Comparison of ENCODE assay signal across 8 cellular contexts in the genomic region with DNA sequence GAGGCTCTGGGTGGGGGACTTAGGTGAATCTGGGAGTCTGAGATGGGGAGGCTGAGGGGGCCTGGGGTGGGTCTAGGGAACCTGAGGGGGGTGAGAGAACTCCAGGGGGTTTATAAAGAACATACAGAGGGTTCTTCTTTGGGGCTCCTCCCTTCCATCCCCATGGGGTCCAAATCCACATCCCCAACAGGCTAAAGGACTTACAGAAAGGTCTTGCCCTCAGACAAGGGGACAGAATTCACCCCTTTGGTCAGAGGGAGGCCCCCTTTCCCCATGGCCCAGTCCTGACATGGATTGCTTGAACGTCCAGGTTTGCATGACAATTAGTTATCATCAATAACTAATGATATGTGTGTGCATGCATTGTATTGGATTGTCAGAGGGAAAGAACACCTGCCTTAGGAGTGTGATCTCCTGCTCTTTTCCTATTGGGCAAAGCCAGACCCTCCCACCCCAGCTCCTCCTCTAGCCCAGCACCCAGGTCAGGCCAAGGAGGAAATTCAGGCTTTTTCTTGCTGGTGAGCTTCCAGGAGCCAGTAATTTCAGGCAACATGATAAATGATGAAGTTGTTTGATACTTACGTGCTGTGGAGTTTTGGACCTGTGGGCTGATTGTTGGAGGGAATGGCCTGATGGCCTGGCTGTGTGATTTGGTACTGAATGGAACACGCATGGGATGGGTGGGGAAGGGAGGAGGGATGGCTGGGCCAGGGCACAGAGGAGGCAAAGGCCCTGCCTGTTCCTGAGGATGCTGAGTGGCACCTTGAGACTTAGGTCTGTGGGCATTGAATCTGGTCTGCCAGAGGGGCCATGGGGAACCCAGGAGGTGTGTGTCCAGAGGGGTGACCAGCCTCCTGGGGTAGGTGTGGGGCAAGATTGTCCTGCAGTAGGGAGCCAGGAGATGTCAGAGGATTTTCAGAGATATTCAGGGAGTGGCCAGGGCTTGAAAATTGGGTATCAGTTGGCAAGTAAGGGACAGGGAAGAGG. TPM values are rescaled to one million over a fixed set of nuclear protein-coding genes. Genes with fewer than 3 reads are reported as not detected.
DNase-seq lines count a peak whose midpoint lies in the region; ATAC-seq and TF ChIP-seq lines count a peak whose summit lies in the region.

No MANE protein-coding gene starts in this region.

- H3K27me3 ChIP-seq in heart right ventricle: no peaks in the 10 kb centered on the region

- no peak for ATAC-seq in heart right ventricle
- ATAC-seq in left ventricle myocardium superior: no peak
- ATAC-seq in HG02759 (IDR thresholded peaks at IDR 0.05; ENCODE audit: unreplicated experiment): no peak
- ATAC-seq in HG03457 (IDR thresholded peaks at IDR 0.05; ENCODE audit: unreplicated experiment): no peak
- ATAC-seq in HG02840 (IDR thresholded peaks at IDR 0.05; ENCODE audit: low FRiP score, unreplicated experiment): no peak

- peaks cover 0 to 27% (median 10%) of the 10 kb centered on the region in 9 donors for H3K4me1 ChIP-seq in heart right ventricle

- CTCF ChIA-PET in RWPE1 (lab: Yijun Ruan, JAX): no interaction called here

- H3K27ac ChIP-seq in heart right ventricle (peak overlapping the region in 8 of 10 donors; percentile 62 to 89 (median 81)), RWPE1 (peak overlapping the region; percentile 84)

- H3K9me3 ChIP-seq in heart right ventricle: no peaks in the 10 kb centered on the region

- POLR2A ChIA-PET in RWPE1 (lab: Yijun Ruan, JAX; ENCODE audit: low non-redundant PET): no interaction called here

- H3K4me3 ChIP-seq in heart right ventricle: peak overlapping the region in 9 of 10 donors; percentile 56 to 80 (median 68)
- peak overlapping the region; percentile 67 for H3K4me3 ChIP-seq in fibroblast of mammary gland (ENCODE audit: control insufficient read depth, low read depth, low read length)
- H3K4me3 ChIP-seq in retinal pigment epithelial cell (ENCODE audit: low read length): peak overlapping the region; percentile 78

- DNase-seq in heart right ventricle (no peak), left ventricle myocardium superior (no peak), RWPE1 (ENCODE audit: low spot score) (peak; percentile 56), fibroblast of mammary gland (ENCODE audit: low read depth) (no peak), retinal pigment epithelial cell (ENCODE audit: low read depth) (no peak)

- peaks cover 0 to 5% (median 0%) of the 10 kb centered on the region in 9 donors for H3K36me3 ChIP-seq in heart right ventricle

- WGBS in heart right ventricle, 2 donors: 32 to 43% methylated on average over 3 of the region's 3 CpGs

- intact Hi-C loops in heart right ventricle (cut with DNase I) (loop anchor here in 1 of 10 donors (2.0 kb wide), 1 partner anchor 45 kb away; the partner anchor contains the start of gene CRTC1), left ventricle myocardium superior (cut with micrococcal nuclease) (no loop called here)

- TF ChIP-seq CTCF in heart right ventricle (IDR thresholded peaks at IDR 0.05): peak in 2 of 9 donors; percentile 22 to 28
- TF ChIP-seq CTCF in RWPE1 (conservative IDR thresholded peaks at IDR 0.05; ENCODE audit: low read depth): no peak
- no peak for TF ChIP-seq CTCF in fibroblast of mammary gland (conservative IDR thresholded peaks at IDR 0.05; ENCODE audit: control insufficient read depth, insufficient read depth, low read depth, low read length)
- no peak for TF ChIP-seq CTCF in retinal pigment epithelial cell (conservative IDR thresholded peaks at IDR 0.05; ENCODE audit: low read depth, low read length)

RNA-seq across cellular contexts. Expression of gene KLHL26, which starts 1.1 kb away (rescaled TPM):
- total RNA-seq in heart right ventricle (1 to 10 TPM; 4.6 to 8.2 (median 6.3) TPM), left ventricle myocardium superior (5.8 TPM)
- 1 to 10 TPM; 3.4 to 4.6 TPM for polyA plus RNA-seq in heart right ventricle

RNA-seq across cellular contexts. Expression of gene TMEM59L, which starts 25.3 kb away (rescaled TPM):
- 1 to 10 TPM in 5 of 10 donors, under 1 TPM in 5; 0.13 to 4.5 (median 0.89) TPM for total RNA-seq in heart right ventricle
- polyA plus RNA-seq in heart right ventricle: 10 to 100 TPM in 1 of 2 donors, 1 to 10 TPM in 1; 2.5 to 13.8 TPM
- 1.5 TPM for total RNA-seq in left ventricle myocardium superior

RNA-seq across cellular contexts. Expression of gene CRLF1, which starts 31.3 kb away (rescaled TPM):
- total RNA-seq in heart right ventricle: 10 to 100 TPM in 3 of 10 donors, 1 to 10 TPM in 6, under 1 TPM in 1; 0.68 to 42.1 (median 4.5) TPM
- polyA plus RNA-seq in heart right ventricle: 100 to 1,000 TPM; 154 to 161 TPM
- total RNA-seq in left ventricle myocardium superior: 21.4 TPM

RNA-seq across cellular contexts. Expression of gene CRTC1, which starts 45.5 kb away (rescaled TPM):
- total RNA-seq in heart right ventricle (10 to 100 TPM in 3 of 10 donors, 1 to 10 TPM in 7; 6.5 to 11.8 (median 9.3) TPM), left ventricle myocardium superior (10.3 TPM)
- polyA plus RNA-seq in heart right ventricle: 1 to 10 TPM; 3.2 to 8.6 TPM

RNA-seq across cellular contexts. Expression of gene REX1BD, which starts 49.3 kb away (rescaled TPM):
- total RNA-seq in heart right ventricle (10 to 100 TPM; 63.4 to 96.3 (median 68.7) TPM), left ventricle myocardium superior (75.8 TPM)
- 100 to 1,000 TPM in 1 of 2 donors, 10 to 100 TPM in 1; 58.5 to 107 TPM for polyA plus RNA-seq in heart right ventricle
